24 cellular contexts compared by ENCODE assay signal in the genomic region with DNA sequence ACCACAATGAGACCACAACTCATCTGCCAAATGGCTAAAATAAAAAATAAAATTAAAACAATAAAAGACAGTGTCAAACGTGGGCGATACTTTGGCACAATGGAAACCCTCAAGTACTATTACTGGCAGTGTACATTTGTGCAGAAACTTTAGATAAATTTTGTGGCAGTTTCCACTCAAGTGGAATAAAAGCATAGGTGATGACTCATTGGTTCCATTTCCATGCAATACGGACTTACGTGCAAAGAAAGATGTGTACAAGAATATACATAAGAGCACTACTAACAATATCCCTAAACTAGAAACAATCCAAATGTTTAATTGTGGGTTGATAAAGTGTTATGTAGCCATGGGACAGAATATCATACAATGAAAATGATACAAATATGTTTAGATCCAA.
"Had no signal": no experiment of that assay in that cellular context is flagged by ENCODE, and none has a peak within 500 bp of the region (broad histone marks: within the 10 kb centered on the region; RNA-seq: fewer than 3 reads in every experiment).

No MANE protein-coding gene starts in this region.

- H3K4me1 Mint-ChIP-seq: T-helper 17 cell had no signal

- H3K27me3 Mint-ChIP-seq: activated naive CD8-positive, alpha-beta T cell; T-helper 17 cell had no signal

- H3K27me3 ChIP-seq: breast epithelium, colonic mucosa had no signal

- H3K4me3 ChIP-seq: breast epithelium, colonic mucosa, K562, PC-9 had no signal

- ATAC-seq: activated CD8-positive, alpha-beta T cell treated with anti-CD3 and anti-CD28 coated beads, Interleukin-2, amount 10 ng/mL, durations not matched to agents 7 days and 5 days; K562; T-helper 17 cell had no signal

- H3K4me3 Mint-ChIP-seq: activated CD8-positive, alpha-beta T cell treated with anti-CD3 and anti-CD28 coated beads, Interleukin-2, amount 10 ng/mL, durations not matched to agents 7 days and 5 days; activated naive CD8-positive, alpha-beta T cell; T-helper 17 cell had no signal

- H3K36me3 Mint-ChIP-seq: activated naive CD8-positive, alpha-beta T cell had no signal

- H3K27ac Mint-ChIP-seq: activated CD8-positive, alpha-beta T cell treated with anti-CD3 and anti-CD28 coated beads, Interleukin-2, amount 10 ng/mL, durations not matched to agents 7 days and 5 days; activated naive CD8-positive, alpha-beta T cell; T-helper 17 cell had no signal

- H3K27ac ChIP-seq: breast epithelium, colonic mucosa, PC-9, VCaP had no signal

- DNase-seq: activated CD4-positive, alpha-beta T cell treated with anti-CD3 and anti-CD28 coated beads, Interleukin-2, amount 50 U/mL, for 4 hours; activated CD4-positive, CD25-positive, alpha-beta regulatory T cell; activated CD8-positive, alpha-beta memory T cell treated with anti-CD3 and anti-CD28 coated beads, Interleukin-2, amount 50 U/mL, for 48 hours; activated CD8-positive, alpha-beta T cell treated with anti-CD3 and anti-CD28 coated beads, Interleukin-2, amount 10 ng/mL, durations not matched to agents 7 days and 5 days; activated naive CD4-positive, alpha-beta T cell; activated T-cell treated with anti-CD3 and anti-CD28 coated beads, Interleukin-2, amount 50 U/mL, for 1 hour; caudate nucleus; colonic mucosa; Karpas-422; NCI-H1105 treated with DMSO at 0.1 percent for 48 hours; NCI-H1436 treated with DMSO at 0.1 percent for 48 hours; NCI-H187; NCI-H2081; NCI-H2227 treated with DMSO at 0.1 percent for 48 hours; NCI-H526; NCI-H774; PC-9; SIG-M5; T-helper 17 cell; T-helper 9 cell had no signal
